Comparison of ENCODE assay signal across 25 cellular contexts in the genomic region with DNA sequence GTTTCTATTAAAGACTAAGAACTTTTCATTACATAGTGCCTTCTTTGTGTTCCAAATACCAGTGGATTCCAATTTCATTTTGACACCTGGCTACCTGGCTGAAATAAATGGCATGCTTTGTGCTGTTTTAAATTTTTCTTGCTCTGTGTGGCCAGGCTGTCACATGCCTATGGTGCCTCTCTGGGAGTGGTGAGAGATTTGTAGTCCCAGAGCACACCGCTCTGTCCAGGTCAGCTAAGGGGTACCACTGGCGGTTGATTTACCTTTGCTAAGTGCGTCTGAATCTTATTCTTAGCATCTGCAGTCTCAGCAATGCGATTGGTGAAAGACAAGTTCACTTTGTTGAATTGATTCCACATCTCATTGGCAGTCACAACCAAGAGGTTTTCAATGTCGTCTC. TPM values are rescaled to one million over a fixed set of nuclear protein-coding genes. Genes with fewer than 3 reads are reported as not detected.
DNase-seq lines count a peak whose midpoint lies in the region; ATAC-seq and TF ChIP-seq lines count a peak whose summit lies in the region.
"Had no signal": no experiment of that assay in that cellular context is flagged by ENCODE, and none has a peak within 500 bp of the region (broad histone marks: within the 10 kb centered on the region; RNA-seq: fewer than 3 reads in every experiment).

No MANE protein-coding gene starts in this region.

- H3K36me3 ChIP-seq in body of pancreas (replicated peaks in 1 of 2; ENCODE audit: insufficient read depth in 1 of 2, low read depth in 2 of 2) (no peaks in the 10 kb centered on the region), psoas muscle (ENCODE audit: insufficient read depth in 1 of 2, low read depth in 1 of 2) (no peaks in the 10 kb centered on the region)
- H3K36me3 ChIP-seq: BE2C, BLaER1 had no signal

- intact Hi-C loops in body of pancreas (cut with DNase I) (no loop called here), psoas muscle (cut with DNase I) (no loop called here), left cardiac atrium (cut with DNase I) (no loop called here)

- H3K4me3 ChIP-seq in body of pancreas (no peak overlapping the region), psoas muscle (no peak overlapping the region)
- H3K4me3 ChIP-seq: BLaER1 had no signal

- WGBS in body of pancreas, 2 donors = 64 to 80% methylated on average over 5 of the region's 5 CpGs
- 54 to 74% (median 64%) methylated on average over 5 of the region's 5 CpGs for WGBS in psoas muscle, 3 donors

- H3K4me1 ChIP-seq in body of pancreas = no peaks in the 10 kb centered on the region
- H3K4me1 ChIP-seq in psoas muscle = peaks cover 8% of the 10 kb centered on the region
- H3K4me1 ChIP-seq: BE2C, BLaER1 had no signal

- no peaks in the 10 kb centered on the region for H3K9me3 ChIP-seq in body of pancreas
- H3K9me3 ChIP-seq in psoas muscle = no peaks in the 10 kb centered on the region
- H3K9me3 ChIP-seq: BE2C, BLaER1 had no signal

- H3K27me3 ChIP-seq in body of pancreas (no peaks in the 10 kb centered on the region), psoas muscle (ENCODE audit: insufficient read depth in 3 of 3, low read length in 2 of 3) (no peaks in the 10 kb centered on the region)
- H3K27me3 ChIP-seq: BE2C, BLaER1 had no signal

- no peak for TF ChIP-seq POLR2A in body of pancreas (IDR thresholded peaks at IDR 0.05)

- no peak overlapping the region for H3K27ac ChIP-seq in body of pancreas
- H3K27ac ChIP-seq in psoas muscle = peak overlapping the region; percentile 62
- H3K27ac ChIP-seq: BLaER1 had no signal

- no peak for DNase-seq in body of pancreas
- peak; percentile 43 for DNase-seq in islet precursor cell
- DNase-seq in psoas muscle = no peak
- DNase-seq in left cardiac atrium = no peak
- DNase-seq in stimulated activated CD8-positive, alpha-beta memory T cell treated with anti-CD3 and anti-CD28 coated beads, Interleukin-4, amount 100 ng/mL, for 48 hours = no peak
- DNase-seq in stimulated activated CD4-positive, alpha-beta T cell treated with anti-CD3 and anti-CD28 coated beads, Interleukin-4, amount 100 ng/mL, for 24 hours = no peak
- no peak for DNase-seq in ureter (ENCODE audit: low spot score)
- DNase-seq: 8988T; ACHN; BE2C; C1 segment of cervical spinal cord; CD4-positive, alpha-beta memory T cell; CD4-positive, CD25-positive, alpha-beta regulatory T cell; CD8-positive, alpha-beta memory T cell; COR-L47; DMS 273 treated with DMSO at 0.1 percent for 48 hours; DMS153; DMS53; DMS79; DND-41; GF-D8 had no signal

- TF ChIP-seq CTCF in body of pancreas (IDR thresholded peaks at IDR 0.05) (no peak), psoas muscle (IDR thresholded peaks at IDR 0.05) (no peak)

- ATAC-seq in body of pancreas (peak; percentile 47), psoas muscle (peak in 3 of 4 donors; percentile 56 to 74 (median 69)), left cardiac atrium (no peak)

RNA-seq across cellular contexts. Expression of a gene that starts 29.4 kb away (rescaled TPM):
- total RNA-seq in body of pancreas (not detected), psoas muscle (under 1 TPM in 2 of 4 donors, not detected in 2; 0.64 to 0.97 TPM), left cardiac atrium (under 1 TPM; 0.76 to 0.80 TPM), ureter (0.86 TPM)
- polyA plus RNA-seq in psoas muscle = under 1 TPM in 2 of 3 donors, not detected in 1; 0.05 to 0.13 TPM
- total RNA-seq: A673; CD8-positive, alpha-beta memory T cell; Daoy had no signal
- polyA plus RNA-seq: CD14-positive monocyte; CD4-positive, alpha-beta memory T cell; CD8-positive, alpha-beta memory T cell had no signal

RNA-seq across cellular contexts. Expression of a gene that starts 46.9 kb away (rescaled TPM):
- total RNA-seq in body of pancreas (10 to 100 TPM; 23.1 to 53.1 TPM), psoas muscle (100 to 1,000 TPM in 2 of 4 donors, 10 to 100 TPM in 2; 39.3 to 317 (median 143) TPM), left cardiac atrium (100 to 1,000 TPM; 133 to 163 TPM), ureter (117 TPM)
- polyA plus RNA-seq in psoas muscle = 100 to 1,000 TPM in 2 of 3 donors, 10 to 100 TPM in 1; 50.4 to 269 (median 195) TPM
- total RNA-seq: A673; CD4-positive, CD25-positive, alpha-beta regulatory T cell had no signal
- polyA plus RNA-seq: CD4-positive, alpha-beta memory T cell; CD4-positive, CD25-positive, alpha-beta regulatory T cell; CD8-positive, alpha-beta memory T cell had no signal

Comparison
In these comparisons a context has a peak if more than half of its experiments do, and no peak if none do; other contexts are left out.
1. ATAC-seq: peak in body of pancreas (single experiment) and psoas muscle (3 of 4); none in left cardiac atrium (0 of 2).